ENCODE assay signal across 24 cellular contexts in genomic region chr10:78862328-78862640, GRCh38.
"Had no signal": no experiment of that assay in that cellular context is flagged by ENCODE, and none has a peak within 500 bp of the region (broad histone marks: within the 10 kb centered on the region; RNA-seq: fewer than 3 reads in every experiment).

No MANE protein-coding gene starts in this region.

- ATAC-seq: activated naive CD4-positive, alpha-beta T cell treated with anti-CD3 and anti-CD28 coated beads, Interleukin-2, amount 50 U/mL, for 72 hours; activated naive CD8-positive, alpha-beta T cell treated with anti-CD3 and anti-CD28 coated beads, Interleukin-2, amount 50 U/mL, for 24 hours; activated T-cell treated with anti-CD3 and anti-CD28 coated beads, Interleukin-2, amount 50 U/mL, for 4 hours; body of pancreas; Right ventricle myocardium inferior had no signal

- H3K4me3 ChIP-seq: ascending aorta, body of pancreas, cardiac muscle cell, SJCRH30 had no signal

- H3K9ac ChIP-seq: SK-N-SH had no signal

- H3K27me3 ChIP-seq: ascending aorta, body of pancreas, cardiac muscle cell, SJCRH30 had no signal

- H3K4me1 ChIP-seq: ascending aorta, body of pancreas, SJCRH30 had no signal

- DNase-seq: activated CD4-positive, alpha-beta memory T cell treated with anti-CD3 and anti-CD28 coated beads for 36 hours; activated CD4-positive, alpha-beta T cell treated with anti-CD3 and anti-CD28 coated beads, Interleukin-2, amount 10 ng/mL, durations not matched to agents 7 days and 5 days; activated CD4-positive, CD25-positive, alpha-beta regulatory T cell; activated effector memory CD4-positive, alpha-beta T cell treated with anti-CD3 and anti-CD28 coated beads, Interleukin-2, amount 50 U/mL, for 16 hours; activated naive CD4-positive, alpha-beta T cell treated with Interleukin-2 at 50 U/mL for 16 hours; activated naive CD8-positive, alpha-beta T cell treated with anti-CD3 and anti-CD28 coated beads, Interleukin-2, amount 50 U/mL, for 24 hours; activated T-cell treated with anti-CD3 and anti-CD28 coated beads, Interleukin-2, amount 50 U/mL, for 4 hours; amniotic stem cell; body of pancreas; MM.1S; NCI-H1105; NCI-H1436; NCI-H1694 treated with DMSO at 0.1 percent for 48 hours; NCI-H2029 treated with DMSO at 0.1 percent for 48 hours; NCI-H446; NCI-H524; SJCRH30; SK-N-SH; T-helper 1 cell had no signal

- H3K4me2 ChIP-seq: SK-N-SH had no signal

- H3K27ac ChIP-seq: ascending aorta, body of pancreas, cardiac muscle cell, SJCRH30, VCaP had no signal

- H3K9me2 ChIP-seq: SK-N-SH had no signal

- H3K36me3 ChIP-seq: ascending aorta, cardiac muscle cell, SJCRH30 had no signal

- H3K9me3 ChIP-seq: ascending aorta, body of pancreas, SJCRH30, SK-N-SH had no signal
